In genomic region chr17:8120520-8121443, GRCh38 we compare ENCODE assay signal across 8 cellular contexts. TPM values are rescaled to one million over a fixed set of nuclear protein-coding genes. Genes with fewer than 3 reads are reported as not detected.
DNase-seq lines count a peak whose midpoint lies in the region; ATAC-seq and TF ChIP-seq lines count a peak whose summit lies in the region.

No MANE protein-coding gene starts in this region.

- no peaks in the 10 kb centered on the region for H3K79me2 ChIP-seq in ACC112 (ENCODE audit: control insufficient read depth, insufficient read depth, low read length, unreplicated experiment)

- peak; percentile 47 for TF ChIP-seq POLR2A in GM18505 (IDR thresholded peaks at IDR 0.05; ENCODE audit: borderline replicate concordance, extremely low read depth, insufficient read depth, insufficient read length)

- H3K4me1 ChIP-seq in ACC112 (ENCODE audit: control insufficient read depth, insufficient read depth, low read length, unreplicated experiment) (peaks cover 12% of the 10 kb centered on the region), mesodermal cell (ENCODE audit: control insufficient read depth, insufficient read depth, low read length, poor library complexity, severe bottlenecking) (peaks cover 22% of the 10 kb centered on the region)

- peak overlapping the region; percentile 58 for H2AFZ ChIP-seq in ACC112 (ENCODE audit: low read length, unreplicated experiment)

- H3K27me3 ChIP-seq in ACC112 (ENCODE audit: insufficient read depth, low read length) = peaks cover 10% of the 10 kb centered on the region; the same call in 1 of the 2 replicates

- H3K36me3 ChIP-seq in ACC112 (ENCODE audit: insufficient read depth, low read length) (no peaks in the 10 kb centered on the region), mesodermal cell (ENCODE audit: control insufficient read depth, insufficient read depth, low read length) (no peaks in the 10 kb centered on the region)

- no peak for ATAC-seq in GM18505 (IDR thresholded peaks at IDR 0.05; ENCODE audit: unreplicated experiment)
- ATAC-seq in GM18858 (IDR thresholded peaks at IDR 0.05; ENCODE audit: unreplicated experiment) = no peak

- WGBS in mesodermal cell (ENCODE audit: insufficient coverage in 2 of 2), 2 experiments = 0% methylated on average over 27 of the region's 41 CpGs

- peak overlapping the region; percentile 80 for H3K4me3 ChIP-seq in ACC112 (ENCODE audit: low read depth, low read length)
- H3K4me3 ChIP-seq in mesodermal cell (ENCODE audit: extremely low read depth, insufficient read depth, low read length, poor library complexity, severe bottlenecking) = peak overlapping the region; percentile 66

- H3K9me3 ChIP-seq in mesodermal cell (ENCODE audit: control insufficient read depth, low read length) = no peaks in the 10 kb centered on the region

- H3K27ac ChIP-seq in ACC112 (ENCODE audit: low read depth, low read length) (peak overlapping the region; percentile 48), mesodermal cell (ENCODE audit: low read depth, low read length, severe bottlenecking) (no peak overlapping the region)

- DNase-seq in NCI-H510A treated with DMSO at 0.1 percent for 48 hours (lab: John Stamatoyannopoulos, UW) = peak; percentile 68
- DNase-seq in activated CD4-positive, alpha-beta T cell treated with anti-CD3 and anti-CD28 coated beads, Interleukin-2, amount 50 U/mL, for 24 hours (ENCODE audit: low read depth in 1 of 2, low spot score in 1 of 2) = peak; percentile 81 to 83
- peak; percentile 42 for DNase-seq in effector CD4-positive, alpha-beta T cell
- peak; percentile 91 for DNase-seq in stimulated activated CD8-positive, alpha-beta memory T cell treated with anti-CD3 and anti-CD28 coated beads, Interleukin-4, amount 100 ng/mL, for 48 hours

RNA-seq across cellular contexts. Expression of gene ALOXE3, which starts 2.5 kb away (rescaled TPM):
- polyA plus RNA-seq in mesodermal cell (2013, experiment 1 of 2) = not detected
- polyA plus RNA-seq in mesodermal cell (2013, experiment 2 of 2) = not detected

RNA-seq across cellular contexts. Expression of gene HES7, which starts 3.1 kb away (rescaled TPM):
- polyA plus RNA-seq in mesodermal cell (2013, experiment 1 of 2) = 0.85 TPM
- 0.25 TPM for polyA plus RNA-seq in mesodermal cell (2013, experiment 2 of 2)

RNA-seq across cellular contexts. Expression of gene PER1, which starts 31.4 kb away (rescaled TPM):
- 34.6 TPM for polyA plus RNA-seq in mesodermal cell (2013, experiment 1 of 2)
- polyA plus RNA-seq in mesodermal cell (2013, experiment 2 of 2) = 26.0 TPM

RNA-seq across cellular contexts. Expression of gene ALOX12B, which starts 33.3 kb away (rescaled TPM):
- polyA plus RNA-seq in mesodermal cell (2013, experiment 1 of 2) = not detected
- polyA plus RNA-seq in mesodermal cell (2013, experiment 2 of 2) = not detected

RNA-seq across cellular contexts. Expression of gene VAMP2, which starts 42.0 kb away (rescaled TPM):
- 30.2 TPM for polyA plus RNA-seq in mesodermal cell (2013, experiment 1 of 2)
- polyA plus RNA-seq in mesodermal cell (2013, experiment 2 of 2) = 27.0 TPM
